Comparison of ENCODE assay signal across 16 cellular contexts in the genomic region with DNA sequence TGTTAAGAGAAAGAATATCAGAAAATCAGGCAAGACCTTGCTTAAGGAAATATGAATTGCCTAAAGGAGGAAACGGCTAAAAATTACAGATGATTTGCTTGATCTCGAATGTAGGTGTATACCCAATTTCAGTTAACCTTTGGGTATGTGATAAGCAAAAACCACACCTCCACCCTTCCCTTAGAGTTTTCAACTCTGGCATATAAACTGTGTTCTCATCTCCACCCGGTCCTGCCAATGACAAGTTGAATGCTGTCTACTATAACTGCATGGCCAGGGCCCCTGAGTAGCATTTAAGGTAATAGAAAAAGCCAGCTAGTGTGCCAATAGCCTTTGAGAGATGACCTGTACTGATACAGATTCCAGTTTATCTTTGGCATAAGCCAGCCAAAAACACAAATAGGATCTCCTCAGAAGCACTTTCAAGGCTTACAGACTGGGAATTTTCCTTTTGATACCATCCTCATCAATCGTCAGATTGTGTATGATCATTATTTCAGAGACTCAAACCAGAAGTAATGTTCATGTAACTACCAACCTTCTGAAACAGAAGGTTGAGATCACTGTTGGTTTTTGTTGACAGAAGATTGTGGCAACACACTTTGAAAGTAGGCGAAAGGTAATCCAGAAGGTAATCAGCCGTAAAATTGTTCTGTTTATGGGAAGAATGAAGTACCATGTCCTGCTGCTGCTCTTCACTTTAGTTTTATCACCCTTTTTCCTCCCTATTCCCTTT.
DNase-seq lines count a peak whose midpoint lies in the region; ATAC-seq and TF ChIP-seq lines count a peak whose summit lies in the region.
"Had no signal": no experiment of that assay in that cellular context is flagged by ENCODE, and none has a peak within 500 bp of the region (broad histone marks: within the 10 kb centered on the region; RNA-seq: fewer than 3 reads in every experiment).

No MANE protein-coding gene starts in this region.

- no peak overlapping the region for H2AK5ac ChIP-seq in mesenchymal stem cell (ENCODE audit: low read length, severe bottlenecking)

- H3K36me3 ChIP-seq in SK-N-SH (replicated peaks in 1 of 2; ENCODE audit: control insufficient read depth in 1 of 2, insufficient read depth in 2 of 2, low read length in 1 of 2) (peaks cover under 1 to 19% of the 10 kb centered on the region in 2 experiments), PC-3 (ENCODE audit: low read depth, low read length) (no peaks in the 10 kb centered on the region), mesenchymal stem cell (ENCODE audit: control insufficient read depth in 1 of 2, insufficient read depth in 2 of 2, low read depth in 1 of 2, low read length in 2 of 2) (peaks cover 0 to 2% of the 10 kb centered on the region in 2 experiments), aorta (ENCODE audit: control insufficient read depth in 1 of 2, insufficient read depth in 2 of 2, low read length in 1 of 2) (peaks cover 0 to 2% of the 10 kb centered on the region in 2 donors)
- H3K36me3 ChIP-seq: neutrophil had no signal

- TF ChIP-seq CTCF in SK-N-SH (IDR thresholded peaks at IDR 0.05) (no peak), PC-3 (conservative IDR thresholded peaks at IDR 0.05; ENCODE audit: low read depth, low read length) (no peak), lower leg skin (IDR thresholded peaks at IDR 0.05) (no peak)

- H3K9ac ChIP-seq in SK-N-SH, result no peak overlapping the region
- H3K9ac ChIP-seq in PC-3 (ENCODE audit: low read length), result no peak overlapping the region
- H3K9ac ChIP-seq in mesenchymal stem cell (ENCODE audit: low read length), result no peak overlapping the region

- H3K4me3 ChIP-seq in SK-N-SH (ENCODE audit: low read depth in 2 of 2, low read length in 1 of 2), result no peak overlapping the region
- H3K4me3 ChIP-seq in PC-3 (ENCODE audit: low read length), result no peak overlapping the region
- H3K4me3 ChIP-seq in mesenchymal stem cell (ENCODE audit: insufficient read depth in 1 of 2, low read depth in 1 of 2, low read length in 2 of 2), result no peak overlapping the region
- no peak overlapping the region for H3K4me3 ChIP-seq in aorta (ENCODE audit: low read length in 2 of 2)
- no peak overlapping the region for H3K4me3 ChIP-seq in lower leg skin (ENCODE audit: low read depth, poor library complexity, severe bottlenecking)
- H3K4me3 ChIP-seq: K562 had no signal

- H4K20me1 ChIP-seq in SK-N-SH (ENCODE audit: insufficient read depth), result no peaks in the 10 kb centered on the region
- no peaks in the 10 kb centered on the region for H4K20me1 ChIP-seq in PC-3 (ENCODE audit: low read length)

- no peak for TF ChIP-seq RAD21 in SK-N-SH (IDR thresholded peaks at IDR 0.05; ENCODE audit: low read length)

- CTCF ChIA-PET in SK-N-SH (lab: Yijun Ruan, JAX) (no interaction called here), PC-3 (lab: Charles Lee) (no interaction called here)

- H3F3A ChIP-seq in SK-N-SH (replicated peaks; ENCODE audit: insufficient read depth) (peaks cover 24% of the 10 kb centered on the region), PC-3 (ENCODE audit: low read length, unreplicated experiment) (no peaks in the 10 kb centered on the region)

- POLR2A ChIA-PET in SK-N-SH (lab: Yijun Ruan, JAX) (no interaction called here), PC-3 (lab: Charles Lee; ENCODE audit: unreplicated experiment) (no interaction called here)

- H2BK5ac ChIP-seq in mesenchymal stem cell (ENCODE audit: low read depth, low read length, poor library complexity, severe bottlenecking), result no peak overlapping the region

- no TSS peak for BruUV-seq in PC-3 (replicated peaks; lab: Mats Ljungman, UMichigan)

- TF ChIP-seq POLR2A in lower leg skin (IDR thresholded peaks at IDR 0.05), result no peak

- ATAC-seq in SK-N-SH treated with all-trans-retinoic acid at 6 μM for 48 hours (no peak), PC-3 (no peak), aorta (ENCODE audit: low FRiP score) (no peak), HG03442 (IDR thresholded peaks at IDR 0.05; ENCODE audit: unreplicated experiment) (no peak), GM19023 (IDR thresholded peaks at IDR 0.05; ENCODE audit: unreplicated experiment) (no peak)
- ATAC-seq: effector memory CD8-positive, alpha-beta T cell; K562 had no signal

- H4K91ac ChIP-seq in mesenchymal stem cell (ENCODE audit: low read length), result peak overlapping the region; percentile 78

- peak overlapping the region; percentile 78 for H4K8ac ChIP-seq in mesenchymal stem cell (ENCODE audit: low read length)

- intact Hi-C loops in PC-3 (cut with micrococcal nuclease) (no loop called here), aorta (cut with DNase I) (loop anchor here in 1 of 2 donors (5.0 kb wide), 2 partner anchors 47 to 212 kb away; a partner anchor contains a TSS), lower leg skin (cut with DNase I; ENCODE audit: low total_unique reads) (no loop called here)

- no peak overlapping the region for H2BK15ac ChIP-seq in mesenchymal stem cell (ENCODE audit: low read depth, poor library complexity, severe bottlenecking)

- no peak overlapping the region for H3K4me2 ChIP-seq in SK-N-SH
- no peak overlapping the region for H3K4me2 ChIP-seq in PC-3 (ENCODE audit: low read length)
- H3K4me2 ChIP-seq in mesenchymal stem cell (ENCODE audit: low read length, poor library complexity, severe bottlenecking), result no peak overlapping the region

- no peak overlapping the region for H3K14ac ChIP-seq in mesenchymal stem cell (ENCODE audit: low read length in 2 of 2)

- H2BK120ac ChIP-seq in mesenchymal stem cell (ENCODE audit: low read depth, low read length), result no peak overlapping the region

- H3K9me2 ChIP-seq in SK-N-SH, result no peaks in the 10 kb centered on the region
- no peaks in the 10 kb centered on the region for H3K9me2 ChIP-seq in PC-3 (replicated peaks; ENCODE audit: low read length)

- 95% methylated on average over 6 of the region's 6 CpGs for WGBS in SK-N-SH (ENCODE audit: low lambda C conversion rate)
- WGBS in mesenchymal stem cell, result 93% methylated on average over 5 of the region's 6 CpGs
- WGBS in aorta, 2 donors, result 86 to 94% methylated on average over 6 of the region's 6 CpGs
- 91 to 93% methylated on average over 6 of the region's 6 CpGs for WGBS in lower leg skin, 2 donors

- H2AFZ ChIP-seq in SK-N-SH (ENCODE audit: low read depth) (no peak overlapping the region), PC-3 (ENCODE audit: low read length) (no peak overlapping the region), mesenchymal stem cell (ENCODE audit: low read depth, low read length) (no peak overlapping the region)

- H2BK12ac ChIP-seq in mesenchymal stem cell (ENCODE audit: low read length in 2 of 2), result peak overlapping the region; percentile 72 to 87

- H3K23ac ChIP-seq in mesenchymal stem cell (ENCODE audit: low read length in 2 of 2), result no peak overlapping the region

- TF ChIP-seq EP300 in SK-N-SH (IDR thresholded peaks at IDR 0.05; ENCODE audit: borderline replicate concordance in 1 of 2, low read depth in 1 of 2, low read length in 1 of 2), result no peak

- no peak for DNase-seq in SK-N-SH
- DNase-seq in PC-3, result peak; percentile 26
- no peak for DNase-seq in mesenchymal stem cell
- DNase-seq in aorta, result no peak
- DNase-seq in lower leg skin (ENCODE audit: low spot score in 2 of 2), result no peak
- DNase-seq: activated naive CD4-positive, alpha-beta T cell treated with Interleukin-2 at 50 U/mL for 16 hours; effector memory CD8-positive, alpha-beta T cell; H9; mammary epithelial cell; NCI-H2081; stimulated activated naive CD4-positive, alpha-beta T cell treated with Interleukin-2 at 50 U/mL for 16 hours had no signal

- peak overlapping the region; percentile 62 to 77; a peak in 3 of 4 replicates for H3K27ac ChIP-seq in SK-N-SH (ENCODE audit: low read depth in 2 of 2, low read length in 1 of 2)
- no peak overlapping the region for H3K27ac ChIP-seq in PC-3 (ENCODE audit: low read length)
- no peak overlapping the region for H3K27ac ChIP-seq in mesenchymal stem cell (ENCODE audit: low read length, poor library complexity, severe bottlenecking)
- peak overlapping the region; percentile 25 to 51 for H3K27ac ChIP-seq in aorta (ENCODE audit: low read depth in 1 of 2, low read length in 2 of 2)
- H3K27ac ChIP-seq: neutrophil had no signal

- H3K79me2 ChIP-seq in SK-N-SH (ENCODE audit: insufficient read depth) (no peaks in the 10 kb centered on the region; the same call in 1 of the 2 replicates), PC-3 (ENCODE audit: low read length) (no peaks in the 10 kb centered on the region)

- H3K9me3 ChIP-seq in SK-N-SH (no peaks in the 10 kb centered on the region), PC-3 (ENCODE audit: low read length) (no peaks in the 10 kb centered on the region), mesenchymal stem cell (ENCODE audit: control insufficient read depth, low read length) (no peaks in the 10 kb centered on the region), aorta (ENCODE audit: control insufficient read depth, low read length) (no peaks in the 10 kb centered on the region)
- H3K9me3 ChIP-seq: neutrophil had no signal

- H3K27me3 ChIP-seq in SK-N-SH (ENCODE audit: insufficient read depth) (no peaks in the 10 kb centered on the region), PC-3 (ENCODE audit: low read length) (no peaks in the 10 kb centered on the region), mesenchymal stem cell (ENCODE audit: control insufficient read depth in 1 of 2, insufficient read depth in 1 of 2, low read length in 2 of 2) (no peaks in the 10 kb centered on the region), aorta (ENCODE audit: control insufficient read depth in 1 of 2, insufficient read depth in 2 of 2, low read length in 1 of 2) (no peaks in the 10 kb centered on the region)
- H3K27me3 ChIP-seq: neutrophil had no signal

- peaks cover 2% of the 10 kb centered on the region for H3K79me1 ChIP-seq in mesenchymal stem cell (replicated peaks; ENCODE audit: low read length, poor library complexity, severe bottlenecking)

- peak overlapping the region; percentile 69 to 74 for H3K4ac ChIP-seq in mesenchymal stem cell (ENCODE audit: low read depth in 1 of 2, low read length in 2 of 2)

- H3K4me1 ChIP-seq in SK-N-SH (ENCODE audit: control insufficient read depth in 1 of 2, insufficient read depth in 2 of 2, low read depth in 1 of 2, low read length in 1 of 2), result peaks cover 6 to 34% of the 10 kb centered on the region in 2 experiments; a peak in 3 of 4 replicates
- H3K4me1 ChIP-seq in PC-3 (ENCODE audit: insufficient read depth, low read length), result peaks cover 10% of the 10 kb centered on the region; the same call in 1 of the 2 replicates
- H3K4me1 ChIP-seq in mesenchymal stem cell (ENCODE audit: control insufficient read depth, insufficient read depth, low read depth, low read length), result peaks cover 6% of the 10 kb centered on the region
- peaks cover 6 to 7% of the 10 kb centered on the region in 2 donors for H3K4me1 ChIP-seq in aorta (ENCODE audit: control insufficient read depth in 1 of 2, insufficient read depth in 2 of 2, low read length in 2 of 2)

- peak overlapping the region; percentile 76 to 84 for H3K18ac ChIP-seq in mesenchymal stem cell (ENCODE audit: low read depth in 1 of 2, low read length in 2 of 2)

TF ChIP-seq in SK-N-SH, 30 proteins besides CTCF, POLR2A, EP300 and RAD21 (continues in another document):
- TF ChIP-seq MEF2A (IDR thresholded peaks at IDR 0.05; ENCODE audit: borderline replicate concordance, low read depth), result no peak

TF ChIP-seq in SK-N-SH treated with all-trans-retinoic acid at 6 μM for 48 hours, 23 proteins besides CTCF, POLR2A, EP300 and RAD21:
- no peak for TF ChIP-seq ZNF70 (CRISPR knock-in tag; IDR thresholded peaks at IDR 0.05)
TF ChIP-seq in SK-N-SH treated with all-trans-retinoic acid at 6 μM for 48 hours: peak in this region for 0.

Comparison
In these comparisons a context has a peak if more than half of its experiments do, and no peak if none do; other contexts are left out.
1. H3K27ac ChIP-seq: peak in SK-N-SH (2 of 2) and aorta (2 of 2); none in PC-3 (single experiment) and mesenchymal stem cell (single experiment).